18 cellular contexts compared by ENCODE assay signal in genomic region chr1:219373616-219373935, GRCh38.
"Had no signal": no experiment of that assay in that cellular context is flagged by ENCODE, and none has a peak within 500 bp of the region (broad histone marks: within the 10 kb centered on the region; RNA-seq: fewer than 3 reads in every experiment).

No MANE protein-coding gene starts in this region.

- H3K27ac ChIP-seq: breast epithelium had no signal

- H3K36me3 Mint-ChIP-seq: WTC11 had no signal

- DNase-seq: activated CD4-positive, alpha-beta T cell treated with anti-CD3 and anti-CD28 coated beads for 48 hours; activated CD4-positive, alpha-beta T cell treated with anti-CD3 and anti-CD28 coated beads, Interleukin-2, amount 50 U/mL, for 4 hours; activated CD4-positive, CD25-positive, alpha-beta regulatory T cell treated with anti-CD3 and anti-CD28 coated beads, Interleukin-2, amount 50 U/mL, for 72 hours; activated CD8-positive, alpha-beta memory T cell treated with anti-CD3 and anti-CD28 coated beads, Interleukin-2, amount 50 U/mL, for 48 hours; activated CD8-positive, alpha-beta T cell treated with anti-CD3 and anti-CD28 coated beads, Interleukin-2, amount 10 ng/mL, durations not matched to agents 7 days and 5 days; activated naive CD4-positive, alpha-beta T cell treated with anti-CD3 and anti-CD28 coated beads, Interleukin-2, amount 50 U/mL, for 16 hours; activated T-cell treated with anti-CD3 and anti-CD28 coated beads, Interleukin-2, amount 50 U/mL, for 1 hour; aorta; caudate nucleus; NCI-H146; NCI-H187 treated with DMSO at 0.1 percent for 48 hours; NCI-H2081 treated with DMSO at 0.1 percent for 48 hours; NCI-H226; NCI-H526; NCI-H774 had no signal

- H3K9me3 ChIP-seq: breast epithelium had no signal

- H3K4me3 Mint-ChIP-seq: activated CD8-positive, alpha-beta T cell treated with anti-CD3 and anti-CD28 coated beads, Interleukin-2, amount 10 ng/mL, durations not matched to agents 7 days and 5 days; T-helper 1 cell treated with Interleukin-12 subunit alpha and Interleukin-12 subunit beta and Interleukin-4 antibody, amounts not matched to agents 30 μg/mL and 1 μg/mL, for 36 hours; WTC11 had no signal

- ATAC-seq: activated CD8-positive, alpha-beta T cell treated with anti-CD3 and anti-CD28 coated beads, Interleukin-2, amount 10 ng/mL, durations not matched to agents 7 days and 5 days; WTC11 had no signal

- H3K27me3 ChIP-seq: breast epithelium had no signal

- H3K9me3 Mint-ChIP-seq: T-helper 1 cell treated with Interleukin-12 subunit alpha and Interleukin-12 subunit beta and Interleukin-4 antibody, amounts not matched to agents 30 μg/mL and 1 μg/mL, for 36 hours; WTC11 had no signal

- H3K27ac Mint-ChIP-seq: activated CD8-positive, alpha-beta T cell treated with anti-CD3 and anti-CD28 coated beads, Interleukin-2, amount 10 ng/mL, durations not matched to agents 7 days and 5 days; T-helper 1 cell treated with Interleukin-12 subunit alpha and Interleukin-12 subunit beta and Interleukin-4 antibody, amounts not matched to agents 30 μg/mL and 1 μg/mL, for 36 hours; WTC11 had no signal

- H3K4me3 ChIP-seq: breast epithelium had no signal

- H3K4me1 ChIP-seq: breast epithelium had no signal

- H3K36me3 ChIP-seq: breast epithelium had no signal
